ENCODE assay signal across 1 cellular context in the genomic region with DNA sequence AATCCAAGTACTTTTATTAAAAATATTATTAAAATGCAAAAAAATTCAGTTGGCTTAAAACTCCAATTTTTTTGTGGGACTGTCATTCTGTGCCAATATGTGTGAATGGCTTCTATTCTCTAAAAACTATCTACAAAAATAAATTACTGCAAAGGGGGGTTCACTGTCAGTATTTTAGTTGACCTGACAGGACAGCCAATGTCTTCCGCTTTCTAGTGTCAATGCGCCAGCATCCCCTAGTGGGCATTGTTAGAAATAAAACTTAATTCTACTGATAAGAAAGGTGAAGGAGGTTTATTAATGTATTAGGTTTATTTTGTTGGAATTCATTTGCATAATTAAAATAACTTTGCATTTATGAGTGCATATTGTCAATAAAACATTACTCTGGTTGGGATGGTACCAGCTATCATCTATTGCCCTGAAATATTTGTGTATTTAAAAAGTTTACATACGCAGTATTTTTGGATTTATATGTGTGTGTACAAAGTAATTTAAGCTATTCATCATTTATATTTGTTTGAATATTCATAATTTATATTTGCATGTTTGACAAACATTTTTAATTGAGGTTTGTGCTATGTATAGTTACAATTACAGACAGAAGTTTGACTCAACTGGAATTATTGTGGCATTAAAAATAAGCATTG.
TF ChIP-seq lines count a peak whose summit lies in the region.

No MANE protein-coding gene starts in this region.

TF ChIP-seq in H1, 55 proteins besides CTCF, POLR2A, EP300 and RAD21 (continued from another document):
- TF ChIP-seq, protein P1, sequence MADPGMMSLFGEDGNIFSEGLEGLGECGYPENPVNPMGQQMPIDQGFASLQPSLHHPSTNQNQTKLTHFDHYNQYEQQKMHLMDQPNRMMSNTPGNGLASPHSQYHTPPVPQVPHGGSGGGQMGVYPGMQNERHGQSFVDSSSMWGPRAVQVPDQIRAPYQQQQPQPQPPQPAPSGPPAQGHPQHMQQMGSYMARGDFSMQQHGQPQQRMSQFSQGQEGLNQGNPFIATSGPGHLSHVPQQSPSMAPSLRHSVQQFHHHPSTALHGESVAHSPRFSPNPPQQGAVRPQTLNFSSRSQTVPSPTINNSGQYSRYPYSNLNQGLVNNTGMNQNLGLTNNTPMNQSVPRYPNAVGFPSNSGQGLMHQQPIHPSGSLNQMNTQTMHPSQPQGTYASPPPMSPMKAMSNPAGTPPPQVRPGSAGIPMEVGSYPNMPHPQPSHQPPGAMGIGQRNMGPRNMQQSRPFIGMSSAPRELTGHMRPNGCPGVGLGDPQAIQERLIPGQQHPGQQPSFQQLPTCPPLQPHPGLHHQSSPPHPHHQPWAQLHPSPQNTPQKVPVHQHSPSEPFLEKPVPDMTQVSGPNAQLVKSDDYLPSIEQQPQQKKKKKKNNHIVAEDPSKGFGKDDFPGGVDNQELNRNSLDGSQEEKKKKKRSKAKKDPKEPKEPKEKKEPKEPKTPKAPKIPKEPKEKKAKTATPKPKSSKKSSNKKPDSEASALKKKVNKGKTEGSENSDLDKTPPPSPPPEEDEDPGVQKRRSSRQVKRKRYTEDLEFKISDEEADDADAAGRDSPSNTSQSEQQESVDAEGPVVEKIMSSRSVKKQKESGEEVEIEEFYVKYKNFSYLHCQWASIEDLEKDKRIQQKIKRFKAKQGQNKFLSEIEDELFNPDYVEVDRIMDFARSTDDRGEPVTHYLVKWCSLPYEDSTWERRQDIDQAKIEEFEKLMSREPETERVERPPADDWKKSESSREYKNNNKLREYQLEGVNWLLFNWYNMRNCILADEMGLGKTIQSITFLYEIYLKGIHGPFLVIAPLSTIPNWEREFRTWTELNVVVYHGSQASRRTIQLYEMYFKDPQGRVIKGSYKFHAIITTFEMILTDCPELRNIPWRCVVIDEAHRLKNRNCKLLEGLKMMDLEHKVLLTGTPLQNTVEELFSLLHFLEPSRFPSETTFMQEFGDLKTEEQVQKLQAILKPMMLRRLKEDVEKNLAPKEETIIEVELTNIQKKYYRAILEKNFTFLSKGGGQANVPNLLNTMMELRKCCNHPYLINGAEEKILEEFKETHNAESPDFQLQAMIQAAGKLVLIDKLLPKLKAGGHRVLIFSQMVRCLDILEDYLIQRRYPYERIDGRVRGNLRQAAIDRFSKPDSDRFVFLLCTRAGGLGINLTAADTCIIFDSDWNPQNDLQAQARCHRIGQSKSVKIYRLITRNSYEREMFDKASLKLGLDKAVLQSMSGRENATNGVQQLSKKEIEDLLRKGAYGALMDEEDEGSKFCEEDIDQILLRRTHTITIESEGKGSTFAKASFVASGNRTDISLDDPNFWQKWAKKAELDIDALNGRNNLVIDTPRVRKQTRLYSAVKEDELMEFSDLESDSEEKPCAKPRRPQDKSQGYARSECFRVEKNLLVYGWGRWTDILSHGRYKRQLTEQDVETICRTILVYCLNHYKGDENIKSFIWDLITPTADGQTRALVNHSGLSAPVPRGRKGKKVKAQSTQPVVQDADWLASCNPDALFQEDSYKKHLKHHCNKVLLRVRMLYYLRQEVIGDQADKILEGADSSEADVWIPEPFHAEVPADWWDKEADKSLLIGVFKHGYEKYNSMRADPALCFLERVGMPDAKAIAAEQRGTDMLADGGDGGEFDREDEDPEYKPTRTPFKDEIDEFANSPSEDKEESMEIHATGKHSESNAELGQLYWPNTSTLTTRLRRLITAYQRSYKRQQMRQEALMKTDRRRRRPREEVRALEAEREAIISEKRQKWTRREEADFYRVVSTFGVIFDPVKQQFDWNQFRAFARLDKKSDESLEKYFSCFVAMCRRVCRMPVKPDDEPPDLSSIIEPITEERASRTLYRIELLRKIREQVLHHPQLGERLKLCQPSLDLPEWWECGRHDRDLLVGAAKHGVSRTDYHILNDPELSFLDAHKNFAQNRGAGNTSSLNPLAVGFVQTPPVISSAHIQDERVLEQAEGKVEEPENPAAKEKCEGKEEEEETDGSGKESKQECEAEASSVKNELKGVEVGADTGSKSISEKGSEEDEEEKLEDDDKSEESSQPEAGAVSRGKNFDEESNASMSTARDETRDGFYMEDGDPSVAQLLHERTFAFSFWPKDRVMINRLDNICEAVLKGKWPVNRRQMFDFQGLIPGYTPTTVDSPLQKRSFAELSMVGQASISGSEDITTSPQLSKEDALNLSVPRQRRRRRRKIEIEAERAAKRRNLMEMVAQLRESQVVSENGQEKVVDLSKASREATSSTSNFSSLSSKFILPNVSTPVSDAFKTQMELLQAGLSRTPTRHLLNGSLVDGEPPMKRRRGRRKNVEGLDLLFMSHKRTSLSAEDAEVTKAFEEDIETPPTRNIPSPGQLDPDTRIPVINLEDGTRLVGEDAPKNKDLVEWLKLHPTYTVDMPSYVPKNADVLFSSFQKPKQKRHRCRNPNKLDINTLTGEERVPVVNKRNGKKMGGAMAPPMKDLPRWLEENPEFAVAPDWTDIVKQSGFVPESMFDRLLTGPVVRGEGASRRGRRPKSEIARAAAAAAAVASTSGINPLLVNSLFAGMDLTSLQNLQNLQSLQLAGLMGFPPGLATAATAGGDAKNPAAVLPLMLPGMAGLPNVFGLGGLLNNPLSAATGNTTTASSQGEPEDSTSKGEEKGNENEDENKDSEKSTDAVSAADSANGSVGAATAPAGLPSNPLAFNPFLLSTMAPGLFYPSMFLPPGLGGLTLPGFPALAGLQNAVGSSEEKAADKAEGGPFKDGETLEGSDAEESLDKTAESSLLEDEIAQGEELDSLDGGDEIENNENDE (IDR thresholded peaks at IDR 0.05; ENCODE audit: insufficient replicate concordance, low read length) = no peak
- TF ChIP-seq TAF7 (optimal IDR thresholded peaks at IDR 0.05; ENCODE audit: borderline replicate concordance, low read depth, low read length) (no peak), EGR1 (IDR thresholded peaks at IDR 0.05; ENCODE audit: borderline replicate concordance, low read depth, low read length) (no peak), CBX5 (IDR thresholded peaks at IDR 0.05; ENCODE audit: low read depth, low read length) (no peak), SIRT6 (IDR thresholded peaks at IDR 0.05; ENCODE audit: low read length) (no peak), ATF3 (IDR thresholded peaks at IDR 0.05; ENCODE audit: insufficient read depth, low read depth, low read length) (no peak), POU5F1 (IDR thresholded peaks at IDR 0.05; ENCODE audit: low read depth, low read length) (no peak), CHD1 (IDR thresholded peaks at IDR 0.05; ENCODE audit: low read depth, low read length) (no peak), CBX8 (IDR thresholded peaks at IDR 0.05; ENCODE audit: borderline replicate concordance, low read depth, low read length) (no peak), TAF1 (IDR thresholded peaks at IDR 0.05; ENCODE audit: low read depth, low read length) (no peak), SAP30 (IDR thresholded peaks at IDR 0.05; ENCODE audit: insufficient read depth, insufficient replicate concordance, low read length) (no peak)
